ENCODE assay signal across 16 cellular contexts in genomic region chr12:25590021-25590721, GRCh38. TPM values are rescaled to one million over a fixed set of nuclear protein-coding genes. Genes with fewer than 3 reads are reported as not detected.
DNase-seq lines count a peak whose midpoint lies in the region; ATAC-seq, FAIRE-seq and TF ChIP-seq lines count a peak whose summit lies in the region.
"Had no signal": no experiment of that assay in that cellular context is flagged by ENCODE, and none has a peak within 500 bp of the region (broad histone marks: within the 10 kb centered on the region; RNA-seq: fewer than 3 reads in every experiment).

No MANE protein-coding gene starts in this region.

- ATAC-seq in HG03442 (IDR thresholded peaks at IDR 0.05; ENCODE audit: unreplicated experiment) (peak; percentile 72), GM19463 (IDR thresholded peaks at IDR 0.05; ENCODE audit: unreplicated experiment) (no peak)
- ATAC-seq: stimulated activated memory B cell treated with anti-CD40 and anti-IgM and Interleukin-4, amounts not matched to agents 10 μg/mL and 1 μg/mL and 100 μg/mL, for 72 hours had no signal

- no peaks in the 10 kb centered on the region for H3K79me2 ChIP-seq in astrocyte (ENCODE audit: insufficient read depth, low read length)

- H3K9ac ChIP-seq in astrocyte (ENCODE audit: low read length) = no peak overlapping the region
- H3K9ac ChIP-seq: KMS-11 had no signal

- no peak overlapping the region for H3K27ac Mint-ChIP-seq in astrocyte (ENCODE audit: unreplicated experiment)
- H3K27ac Mint-ChIP-seq: stimulated activated memory B cell treated with anti-CD40 and anti-IgM and Interleukin-4, amounts not matched to agents 10 μg/mL and 1 μg/mL and 100 μg/mL, for 72 hours had no signal

- H3K4me3 ChIP-seq in astrocyte (ENCODE audit: insufficient read depth, low read depth, low read length) = no peak overlapping the region
- H3K4me3 ChIP-seq: colonic mucosa had no signal

- peak; percentile 64 for DNase-seq in activated CD4-positive, alpha-beta T cell treated with anti-CD3 and anti-CD28 coated beads for 48 hours
- DNase-seq in astrocyte (ENCODE audit: low read depth) (peak; percentile 16), SIG-M5 treated with dmso at 0.1 percent for 504 hours (lab: John Stamatoyannopoulos, UW; ENCODE audit: unreplicated experiment) (no peak), A172 (ENCODE audit: low spot score) (no peak), superior temporal gyrus (ENCODE audit: extremely low spot score) (no peak)
- DNase-seq in stimulated activated CD8-positive, alpha-beta memory T cell treated with anti-CD3 and anti-CD28 coated beads, Interleukin-12 subunit alpha, Interleukin-12 subunit beta, amount 100 ng/mL, for 4 hours (ENCODE audit: low read depth) = peak; percentile 6
- DNase-seq: activated effector memory CD4-positive, alpha-beta T cell treated with Interleukin-2 at 50 U/mL for 16 hours; colonic mucosa had no signal

- no peak overlapping the region for H3K27ac ChIP-seq in astrocyte (ENCODE audit: low read depth, low read length)
- H3K27ac ChIP-seq: colonic mucosa, KMS-11 had no signal

- no peaks in the 10 kb centered on the region for H3K27me3 ChIP-seq in astrocyte (ENCODE audit: insufficient read depth, low read length)
- H3K27me3 ChIP-seq: colonic mucosa had no signal

- H3K9me3 Mint-ChIP-seq in astrocyte (ENCODE audit: unreplicated experiment) = peaks cover 7% of the 10 kb centered on the region

- peak overlapping the region; percentile 13 for H2AFZ ChIP-seq in astrocyte (ENCODE audit: low read depth, low read length)

- no peaks in the 10 kb centered on the region for H3K27me3 Mint-ChIP-seq in astrocyte (ENCODE audit: low read depth, unreplicated experiment)

- H3K4me3 Mint-ChIP-seq in astrocyte (ENCODE audit: unreplicated experiment) = no peak overlapping the region
- H3K4me3 Mint-ChIP-seq: stimulated activated memory B cell treated with anti-CD40 and anti-IgM and Interleukin-4, amounts not matched to agents 10 μg/mL and 1 μg/mL and 100 μg/mL, for 72 hours had no signal

- peaks cover 10% of the 10 kb centered on the region for H3K9me3 ChIP-seq in astrocyte (ENCODE audit: insufficient read depth, low read depth, low read length)
- H3K9me3 ChIP-seq: colonic mucosa had no signal

- no peaks in the 10 kb centered on the region for H3K4me1 ChIP-seq in astrocyte (ENCODE audit: insufficient read depth, low read length)
- H3K4me1 ChIP-seq: colonic mucosa had no signal

- H3K4me1 Mint-ChIP-seq in astrocyte (ENCODE audit: low read depth, unreplicated experiment) = no peaks in the 10 kb centered on the region

- H3K36me3 ChIP-seq in astrocyte (ENCODE audit: insufficient read depth, low read length) = no peaks in the 10 kb centered on the region
- H3K36me3 ChIP-seq: colonic mucosa had no signal

- no peak overlapping the region for H3K4me2 ChIP-seq in astrocyte (ENCODE audit: low read length)
- H3K4me2 ChIP-seq: KMS-11 had no signal

- no peaks in the 10 kb centered on the region for H3K36me3 Mint-ChIP-seq in astrocyte (ENCODE audit: low read depth, unreplicated experiment)
- H3K36me3 Mint-ChIP-seq: stimulated activated memory B cell treated with anti-CD40 and anti-IgM and Interleukin-4, amounts not matched to agents 10 μg/mL and 1 μg/mL and 100 μg/mL, for 72 hours had no signal

- FAIRE-seq in astrocyte (lab: Jason Lieb, UNC) = no peak
- FAIRE-seq: H1 had no signal

- TF ChIP-seq CTCF in astrocyte (IDR thresholded peaks at IDR 0.05; ENCODE audit: insufficient read depth, low read depth, low read length) = no peak

- no peaks in the 10 kb centered on the region for H4K20me1 ChIP-seq in astrocyte (ENCODE audit: insufficient read depth, low read length)

RNA-seq across cellular contexts. Expression of gene LMNTD1, which starts 37.1 kb away (rescaled TPM):
- total RNA-seq in astrocyte = not detected in 2 replicates
- not detected in 2 replicates for total RNA-seq in A172 (2014; rRNA removed; shearing (Covaris generic))
- total RNA-seq: colonic mucosa; fibroblast of lung; H1; mucosa of gallbladder; T-helper 1 cell treated with Interleukin-12 subunit alpha and Interleukin-12 subunit beta and Interleukin-4 antibody, amounts not matched to agents 30 ng/mL and 1 ng/mL, for 36 hours had no signal

Comparison
In these comparisons a context has a peak if more than half of its experiments do, and no peak if none do; other contexts are left out.
1. DNase-seq: peak in activated CD4-positive, alpha-beta T cell treated with anti-CD3 and anti-CD28 coated beads for 48 hours (single experiment), astrocyte (single experiment) and stimulated activated CD8-positive, alpha-beta memory T cell treated with anti-CD3 and anti-CD28 coated beads, Interleukin-12 subunit alpha, Interleukin-12 subunit beta, amount 100 ng/mL, for 4 hours (single experiment); none in SIG-M5 treated with dmso at 0.1 percent for 504 hours (single experiment), A172 (single experiment) and superior temporal gyrus (single experiment).